In genomic region chr17:29461807-29462206, GRCh38 we compare ENCODE assay signal across 21 cellular contexts.
DNase-seq lines count a peak whose midpoint lies in the region; ATAC-seq and TF ChIP-seq lines count a peak whose summit lies in the region.
"Had no signal": no experiment of that assay in that cellular context is flagged by ENCODE, and none has a peak within 500 bp of the region (broad histone marks: within the 10 kb centered on the region; RNA-seq: fewer than 3 reads in every experiment).

No MANE protein-coding gene starts in this region.

- CTCF ChIA-PET in WTC11 (lab: Charles Lee): no interaction called here

- peak overlapping the region; percentile 64 to 82 (median 72) for H3K27ac Mint-ChIP-seq in CD4-positive, CD25-positive, alpha-beta regulatory T cell
- H3K27ac Mint-ChIP-seq in WTC11: peak overlapping the region; percentile 76
- peak overlapping the region in 4 of 6 donors; percentile 35 to 70 (median 42) for H3K27ac Mint-ChIP-seq in immature natural killer cell
- H3K27ac Mint-ChIP-seq: activated naive CD4-positive, alpha-beta T cell treated with anti-CD3 and anti-CD28 coated beads for 36 hours had no signal

- H3K27me3 Mint-ChIP-seq in CD4-positive, CD25-positive, alpha-beta regulatory T cell: no peaks in the 10 kb centered on the region
- H3K27me3 Mint-ChIP-seq in WTC11 (ENCODE audit: low read depth) (no peaks in the 10 kb centered on the region), immature natural killer cell (ENCODE audit: low read depth in 3 of 3) (no peaks in the 10 kb centered on the region)

- H3K36me3 ChIP-seq in CD4-positive, CD25-positive, alpha-beta regulatory T cell (ENCODE audit: control insufficient read depth, insufficient read depth, low read length): peaks cover 31% of the 10 kb centered on the region
- H3K36me3 ChIP-seq: prostate gland had no signal

- no peak overlapping the region for H3K4me3 Mint-ChIP-seq in CD4-positive, CD25-positive, alpha-beta regulatory T cell
- no peak overlapping the region for H3K4me3 Mint-ChIP-seq in WTC11
- no peak overlapping the region for H3K4me3 Mint-ChIP-seq in immature natural killer cell
- H3K4me3 Mint-ChIP-seq: activated naive CD4-positive, alpha-beta T cell treated with anti-CD3 and anti-CD28 coated beads for 36 hours had no signal

- no peak overlapping the region for H3K4me3 ChIP-seq in CD4-positive, CD25-positive, alpha-beta regulatory T cell (ENCODE audit: low read depth, low read length)
- H3K4me3 ChIP-seq: esophagus squamous epithelium, lower lobe of right lung, prostate gland had no signal

- DNase-seq in AG09319 (ENCODE audit: extremely low read depth, low read depth): peak; percentile 42
- no peak for DNase-seq in CD4-positive, CD25-positive, alpha-beta regulatory T cell
- DNase-seq in WTC11 (ENCODE audit: low spot score): no peak
- DNase-seq in immature natural killer cell: no peak
- DNase-seq in AG08396 (ENCODE audit: low spot score): no peak
- no peak for DNase-seq in pons (ENCODE audit: low spot score)
- DNase-seq: activated CD4-positive, alpha-beta T cell treated with anti-CD3 and anti-CD28 coated beads for 48 hours; activated CD8-positive, alpha-beta memory T cell treated with anti-CD3 and anti-CD28 coated beads, Interleukin-2, amount 50 U/mL, for 4 hours; activated naive CD4-positive, alpha-beta T cell treated with anti-CD3 and anti-CD28 coated beads for 36 hours; brain microvascular endothelial cell; esophagus squamous epithelium; glutamatergic neuron; lower lobe of right lung; NCI-H2171; NCI-H69; SIG-M5; small intestine; stimulated activated CD4-positive, alpha-beta T cell treated with anti-CD3 and anti-CD28 coated beads, Interleukin-4, amount 100 ng/mL, for 1 hour; T1000 had no signal

- no peaks in the 10 kb centered on the region for H3K27me3 ChIP-seq in CD4-positive, CD25-positive, alpha-beta regulatory T cell (ENCODE audit: control insufficient read depth, insufficient read depth, low read length)
- H3K27me3 ChIP-seq: brain microvascular endothelial cell, esophagus squamous epithelium had no signal

- no peak for ATAC-seq in CD4-positive, CD25-positive, alpha-beta regulatory T cell (ENCODE audit: low read depth in 2 of 2)
- ATAC-seq in WTC11 (no peak), HG03025 (IDR thresholded peaks at IDR 0.05; ENCODE audit: low FRiP score, unreplicated experiment) (no peak)
- ATAC-seq: lower lobe of right lung had no signal

- POLR2A ChIA-PET in WTC11 (lab: Charles Lee): no interaction called here

- H3K9me3 ChIP-seq in CD4-positive, CD25-positive, alpha-beta regulatory T cell (ENCODE audit: control insufficient read depth in 2 of 2, low read length in 2 of 2): no peaks in the 10 kb centered on the region
- H3K9me3 ChIP-seq: esophagus squamous epithelium, lower lobe of right lung, prostate gland had no signal

- no peaks in the 10 kb centered on the region for H3K9me3 Mint-ChIP-seq in CD4-positive, CD25-positive, alpha-beta regulatory T cell
- 0 out of 2 replicates have a peak, but pooled peaks cover 3% of the 10 kb centered on the region for H3K9me3 Mint-ChIP-seq in WTC11
- no peaks in the 10 kb centered on the region for H3K9me3 Mint-ChIP-seq in immature natural killer cell
- H3K9me3 Mint-ChIP-seq: activated naive CD4-positive, alpha-beta T cell treated with anti-CD3 and anti-CD28 coated beads for 36 hours had no signal

- H3K4me1 Mint-ChIP-seq in CD4-positive, CD25-positive, alpha-beta regulatory T cell: peaks cover 25 to 28% (median 26%) of the 10 kb centered on the region in 4 donors
- H3K4me1 Mint-ChIP-seq in WTC11 (peaks cover 20% of the 10 kb centered on the region), immature natural killer cell (peaks cover 17 to 58% of the 10 kb centered on the region in 2 donors)

- H3K36me3 Mint-ChIP-seq in CD4-positive, CD25-positive, alpha-beta regulatory T cell: peaks cover 24% of the 10 kb centered on the region
- H3K36me3 Mint-ChIP-seq in WTC11: peaks cover 22% of the 10 kb centered on the region
- H3K36me3 Mint-ChIP-seq in immature natural killer cell: peaks cover 0 to 5% (median 4%) of the 10 kb centered on the region in 3 donors

- TF ChIP-seq CTCF in AG09319 (IDR thresholded peaks at IDR 0.05; ENCODE audit: low read depth, low read length) (no peak), WTC11 (IDR thresholded peaks at IDR 0.05) (no peak)

- H3K4me1 ChIP-seq in CD4-positive, CD25-positive, alpha-beta regulatory T cell (ENCODE audit: control insufficient read depth, insufficient read depth, low read length, poor library complexity, severe bottlenecking): no peaks in the 10 kb centered on the region
- H3K4me1 ChIP-seq: prostate gland had no signal

- H3K27ac ChIP-seq in CD4-positive, CD25-positive, alpha-beta regulatory T cell (ENCODE audit: insufficient read depth, low read length, poor library complexity, severe bottlenecking): no peak overlapping the region
- H3K27ac ChIP-seq: brain microvascular endothelial cell, esophagus squamous epithelium, lower lobe of right lung, prostate gland had no signal

TF ChIP-seq in WTC11, 78 proteins besides CTCF, POLR2A, EP300 and RAD21:
- TF ChIP-seq SP1 (CRISPR knock-in tag; conservative IDR thresholded peaks at IDR 0.05) (no peak), TEAD4 (CRISPR knock-in tag; IDR thresholded peaks at IDR 0.05) (no peak), STAT6 (CRISPR knock-in tag; conservative IDR thresholded peaks at IDR 0.05; ENCODE audit: low read depth) (no peak), FOXK1 (CRISPR knock-in tag; IDR thresholded peaks at IDR 0.05) (no peak), TCF7 (CRISPR knock-in tag; IDR thresholded peaks at IDR 0.05; ENCODE audit: low read depth) (no peak), ZNF396 (CRISPR knock-in tag; IDR thresholded peaks at IDR 0.05; ENCODE audit: borderline replicate concordance) (no peak), NR2C2 (CRISPR knock-in tag; IDR thresholded peaks at IDR 0.05) (no peak), JUN (CRISPR knock-in tag; IDR thresholded peaks at IDR 0.05) (no peak), TEAD1 (CRISPR knock-in tag; IDR thresholded peaks at IDR 0.05) (no peak), ZNF423 (CRISPR knock-in tag; IDR thresholded peaks at IDR 0.05) (no peak), ATF1 (CRISPR knock-in tag; IDR thresholded peaks at IDR 0.05) (no peak), RORB (CRISPR knock-in tag; IDR thresholded peaks at IDR 0.05) (no peak), MLX (CRISPR knock-in tag; IDR thresholded peaks at IDR 0.05) (no peak), ATF6 (CRISPR knock-in tag; IDR thresholded peaks at IDR 0.05) (no peak)
TF ChIP-seq in WTC11: peak in this region for 0.
